In genomic region chr4:190064806-190065205, GRCh38 we compare ENCODE assay signal across 5 cellular contexts. TPM values are rescaled to one million over a fixed set of nuclear protein-coding genes. Genes with fewer than 3 reads are reported as not detected.
"Had no signal": no experiment of that assay in that cellular context is flagged by ENCODE, and none has a peak within 500 bp of the region (broad histone marks: within the 10 kb centered on the region; RNA-seq: fewer than 3 reads in every experiment).

No MANE protein-coding gene starts in this region.

RNA-seq across cellular contexts. Expression of gene DBET, which starts 0.5 kb away (rescaled TPM):
- total RNA-seq: M059J, PC-3, Peyer's patch, Right ventricle myocardium superior, SJSA1 had no signal

RNA-seq across cellular contexts. Expression of gene FRG2, which starts 37.8 kb away (rescaled TPM):
- total RNA-seq: Peyer's patch, Right ventricle myocardium superior, SJSA1 had no signal
